ENCODE assay signal across 31 cellular contexts in genomic region chr1:65946376-65946775, GRCh38.
"Had no signal": no experiment of that assay in that cellular context is flagged by ENCODE, and none has a peak within 500 bp of the region (broad histone marks: within the 10 kb centered on the region; RNA-seq: fewer than 3 reads in every experiment).

No MANE protein-coding gene starts in this region.

- H3K9me3 ChIP-seq: MG63, SJCRH30 had no signal

- H3K27me3 ChIP-seq: MG63, SJCRH30 had no signal

- H3K36me3 ChIP-seq: MG63, SJCRH30, WERI-Rb-1 had no signal

- FAIRE-seq: bronchial epithelial cell had no signal

- H3K4me1 ChIP-seq: SJCRH30 had no signal

- DNase-seq: activated CD4-positive, alpha-beta memory T cell treated with anti-CD3 and anti-CD28 coated beads, Interleukin-2, amount 10 ng/mL, durations not matched to agents 7 days and 5 days; activated CD4-positive, alpha-beta T cell treated with anti-CD3 and anti-CD28 coated beads for 1 hour; activated CD4-positive, alpha-beta T cell treated with anti-CD3 and anti-CD28 coated beads for 48 hours; activated CD4-positive, CD25-positive, alpha-beta regulatory T cell; activated CD8-positive, alpha-beta memory T cell treated with anti-CD3 and anti-CD28 coated beads for 24 hours; activated CD8-positive, alpha-beta memory T cell treated with anti-CD3 and anti-CD28 coated beads, Interleukin-2, amount 10 ng/mL, durations not matched to agents 7 days and 5 days; activated CD8-positive, alpha-beta memory T cell treated with anti-CD3 and anti-CD28 coated beads, Interleukin-2, amount 50 U/mL, for 48 hours; activated gamma-delta T cell treated with Interleukin-2 at 50 U/mL for 16 hours; activated naive CD4-positive, alpha-beta T cell treated with anti-CD3 and anti-CD28 coated beads for 36 hours; anterior cingulate cortex; caudate nucleus; cerebellar nuclear complex; Kasumi-1; MG63; NCI-H1048; NCI-H1105 treated with DMSO at 0.1 percent for 48 hours; NCI-H1436; NCI-H1694; NCI-H1930; NCI-H2081 treated with DMSO at 0.1 percent for 48 hours; NCI-H226; NCI-H446 treated with DMSO at 0.1 percent for 48 hours; NCI-H524; NCI-H69; SHP77; SJCRH30; WERI-Rb-1 had no signal

- H3K4me3 ChIP-seq: MG63, SJCRH30, SK-N-MC had no signal

- H3K27ac ChIP-seq: SJCRH30, SK-N-MC, WERI-Rb-1 had no signal

- ATAC-seq: activated CD8-positive, alpha-beta memory T cell treated with anti-CD3 and anti-CD28 coated beads, Interleukin-2, amount 10 ng/mL, durations not matched to agents 7 days and 5 days; activated naive CD4-positive, alpha-beta T cell treated with anti-CD3 and anti-CD28 coated beads, Interleukin-2, amount 50 U/mL, for 72 hours; Panc1 had no signal
